ENCODE assay signal across 12 cellular contexts in the genomic region with DNA sequence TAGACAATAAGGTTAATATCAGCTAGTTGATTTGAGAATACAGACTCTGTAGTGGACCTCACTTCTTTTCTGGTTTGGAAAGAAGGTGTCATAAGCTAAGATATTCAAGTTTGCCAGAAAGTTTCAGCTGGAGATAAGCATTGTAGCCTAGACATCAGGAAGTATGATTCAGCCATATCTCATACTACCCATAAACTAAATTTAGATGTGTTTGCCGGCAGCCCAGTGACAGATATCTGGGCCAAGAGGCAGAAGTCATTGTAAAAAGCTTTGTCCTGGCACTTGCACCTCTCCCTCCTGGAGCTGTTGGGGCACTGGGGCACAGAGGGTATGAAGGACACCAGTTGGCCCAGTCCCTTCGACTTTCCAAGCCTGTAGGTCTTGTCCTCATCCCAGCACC.
DNase-seq lines count a peak whose midpoint lies in the region; ATAC-seq and TF ChIP-seq lines count a peak whose summit lies in the region.
"Had no signal": no experiment of that assay in that cellular context is flagged by ENCODE, and none has a peak within 500 bp of the region (broad histone marks: within the 10 kb centered on the region; RNA-seq: fewer than 3 reads in every experiment).

No MANE protein-coding gene starts in this region.

- DNase-seq in GM03348 (ENCODE audit: low spot score) (peak; percentile 68), NCI-H226 (peak; percentile 76), colonic mucosa (peak; percentile 26), myocyte (ENCODE audit: low read depth) (peak; percentile 58), T1000 (lab: John Stamatoyannopoulos, UW) (no peak), SHP77 (lab: John Stamatoyannopoulos, UW) (no peak)
- DNase-seq: GF-D8; MM.1S; stimulated activated CD4-positive, alpha-beta T cell treated with anti-CD3 and anti-CD28 coated beads, Interleukin-12 subunit alpha, Interleukin-12 subunit beta, amount 100 ng/mL, for 4 hours; substantia nigra had no signal

- H3K27ac ChIP-seq in colonic mucosa = no peak overlapping the region

- H3K36me3 ChIP-seq in colonic mucosa = no peaks in the 10 kb centered on the region

- intact Hi-C loops in colonic mucosa (cut with DNase I) = no loop called here

- H3K4me3 ChIP-seq in colonic mucosa = no peak overlapping the region

- no peak overlapping the region for H3K9ac ChIP-seq in colonic mucosa (ENCODE audit: low read depth in 2 of 2, low read length in 2 of 2)

- TF ChIP-seq CTCF in colonic mucosa (IDR thresholded peaks at IDR 0.05) = no peak

- no peaks in the 10 kb centered on the region for H3K9me3 ChIP-seq in colonic mucosa

- ATAC-seq in GM18868 (IDR thresholded peaks at IDR 0.05; ENCODE audit: unreplicated experiment) (no peak), HG02938 (IDR thresholded peaks at IDR 0.05; ENCODE audit: unreplicated experiment) (no peak)

- H3K27me3 ChIP-seq in colonic mucosa = no peaks in the 10 kb centered on the region

- H3K4me1 ChIP-seq in colonic mucosa = no peaks in the 10 kb centered on the region

Comparison
In these comparisons a context has a peak if more than half of its experiments do, and no peak if none do; other contexts are left out.
1. DNase-seq: peak in GM03348 (single experiment), NCI-H226 (single experiment), colonic mucosa (single experiment) and myocyte (single experiment); none in T1000 (single experiment) and SHP77 (0 of 2).